In the genomic region with DNA sequence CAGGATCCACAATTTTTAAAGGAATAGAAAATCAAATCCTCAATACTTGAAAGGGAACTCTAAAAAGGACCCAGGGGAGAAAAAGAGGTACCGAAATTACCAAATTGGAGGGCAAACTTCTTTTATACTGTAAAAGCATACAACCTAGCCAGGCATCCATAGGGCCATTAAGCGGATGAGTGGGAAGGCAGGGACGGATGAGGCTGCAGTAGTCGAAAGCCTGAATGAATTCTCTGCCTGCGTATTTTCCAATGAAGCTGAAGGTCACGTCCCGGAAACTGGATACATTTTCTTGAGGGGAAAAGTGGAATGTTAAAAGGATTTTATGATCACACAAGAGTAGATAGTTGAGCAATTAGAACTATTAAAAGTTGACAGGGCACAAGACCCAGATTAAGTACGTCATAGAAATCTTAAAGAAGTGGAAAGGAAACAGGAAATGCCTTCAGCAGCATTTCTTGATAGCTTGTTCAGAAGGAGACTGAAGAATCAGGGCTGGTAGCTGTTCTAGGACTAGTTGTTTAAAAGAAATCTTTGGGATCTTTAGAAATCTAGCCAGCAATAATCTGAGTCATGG, we compare ENCODE assay signal across 1 cellular context.
TF ChIP-seq lines count a peak whose summit lies in the region.

No MANE protein-coding gene starts in this region.

TF ChIP-seq in H1, 55 proteins besides CTCF, POLR2A, EP300 and RAD21:
- TF ChIP-seq NANOG (IDR thresholded peaks at IDR 0.05; ENCODE audit: insufficient read depth, low read depth, low read length, poor library complexity, severe bottlenecking) (no peak), RFX5 (IDR thresholded peaks at IDR 0.05; ENCODE audit: borderline replicate concordance, low read depth, low read length) (no peak), SRF (IDR thresholded peaks at IDR 0.05; ENCODE audit: low read depth, low read length) (no peak), CBX8 (IDR thresholded peaks at IDR 0.05; ENCODE audit: borderline replicate concordance, low read depth, low read length) (no peak), TBP (IDR thresholded peaks at IDR 0.05; ENCODE audit: low read depth, low read length) (no peak), POU5F1 (IDR thresholded peaks at IDR 0.05; ENCODE audit: low read depth, low read length) (no peak), ZNF274 (IDR thresholded peaks at IDR 0.05; ENCODE audit: borderline replicate concordance, extremely low read depth, low read length) (no peak), YY1 (IDR thresholded peaks at IDR 0.05; ENCODE audit: low read depth, low read length) (no peak), GABPA (IDR thresholded peaks at IDR 0.05; ENCODE audit: borderline replicate concordance, insufficient read depth, low read length) (no peak), CTBP2 (IDR thresholded peaks at IDR 0.05; ENCODE audit: borderline replicate concordance, insufficient read depth, insufficient read length, low read length) (no peak), TAF7 (optimal IDR thresholded peaks at IDR 0.05; ENCODE audit: borderline replicate concordance, low read depth, low read length) (no peak), EGR1 (IDR thresholded peaks at IDR 0.05; ENCODE audit: borderline replicate concordance, low read depth, low read length) (no peak)
TF ChIP-seq in H1: peak in this region for 0.
